ENCODE assay signal across 8 cellular contexts in the genomic region with DNA sequence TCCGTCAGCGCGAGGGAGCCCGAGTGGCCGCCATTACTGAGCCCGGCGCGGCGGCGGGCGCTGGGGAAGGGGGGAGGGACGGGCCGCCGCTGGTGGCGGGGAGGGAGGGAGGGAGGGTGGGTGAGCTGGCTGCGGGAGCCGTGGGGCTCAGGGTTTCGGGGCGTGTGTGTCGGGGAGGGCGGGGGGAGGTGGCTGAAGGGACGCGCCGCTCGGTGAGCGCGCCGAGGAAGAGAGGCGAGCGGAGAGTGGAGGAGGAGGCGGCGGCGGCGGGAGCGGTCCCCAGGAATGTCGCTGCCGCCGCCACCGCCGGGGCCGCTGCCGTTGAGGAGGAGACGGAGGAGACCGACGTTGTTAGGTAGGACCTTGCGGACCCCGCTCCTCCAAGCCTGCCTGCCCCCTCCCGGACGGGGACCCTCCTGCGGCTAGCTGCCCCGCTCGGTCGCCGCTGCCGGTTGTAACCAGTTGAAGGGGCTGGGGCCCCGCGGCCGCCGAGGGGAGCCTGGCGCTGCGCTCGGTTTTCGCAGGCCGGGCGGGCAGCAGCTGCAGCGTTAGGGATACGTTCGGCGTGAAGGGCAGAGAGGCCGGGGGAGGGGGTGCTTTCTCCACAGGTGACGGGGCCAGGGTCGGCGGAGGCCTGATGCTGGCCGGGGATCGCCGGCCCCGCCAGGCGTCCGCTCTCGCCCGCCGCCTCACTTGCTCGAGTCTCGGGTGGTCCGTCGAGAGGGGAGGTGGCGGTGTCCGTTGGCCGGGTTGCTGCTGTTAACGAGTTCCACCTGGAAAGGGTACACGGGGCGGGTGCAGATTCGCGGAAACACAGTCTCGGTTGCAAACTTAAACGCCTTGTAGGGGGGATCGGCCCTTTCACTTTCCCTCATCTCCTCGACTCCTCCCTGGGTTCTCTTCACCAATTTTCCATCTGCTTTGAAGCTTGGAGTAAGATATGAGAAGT. TPM values are rescaled to one million over a fixed set of nuclear protein-coding genes. Genes with fewer than 3 reads are reported as not detected.
DNase-seq lines count a peak whose midpoint lies in the region; ATAC-seq and TF ChIP-seq lines count a peak whose summit lies in the region.

A gene with protein sequence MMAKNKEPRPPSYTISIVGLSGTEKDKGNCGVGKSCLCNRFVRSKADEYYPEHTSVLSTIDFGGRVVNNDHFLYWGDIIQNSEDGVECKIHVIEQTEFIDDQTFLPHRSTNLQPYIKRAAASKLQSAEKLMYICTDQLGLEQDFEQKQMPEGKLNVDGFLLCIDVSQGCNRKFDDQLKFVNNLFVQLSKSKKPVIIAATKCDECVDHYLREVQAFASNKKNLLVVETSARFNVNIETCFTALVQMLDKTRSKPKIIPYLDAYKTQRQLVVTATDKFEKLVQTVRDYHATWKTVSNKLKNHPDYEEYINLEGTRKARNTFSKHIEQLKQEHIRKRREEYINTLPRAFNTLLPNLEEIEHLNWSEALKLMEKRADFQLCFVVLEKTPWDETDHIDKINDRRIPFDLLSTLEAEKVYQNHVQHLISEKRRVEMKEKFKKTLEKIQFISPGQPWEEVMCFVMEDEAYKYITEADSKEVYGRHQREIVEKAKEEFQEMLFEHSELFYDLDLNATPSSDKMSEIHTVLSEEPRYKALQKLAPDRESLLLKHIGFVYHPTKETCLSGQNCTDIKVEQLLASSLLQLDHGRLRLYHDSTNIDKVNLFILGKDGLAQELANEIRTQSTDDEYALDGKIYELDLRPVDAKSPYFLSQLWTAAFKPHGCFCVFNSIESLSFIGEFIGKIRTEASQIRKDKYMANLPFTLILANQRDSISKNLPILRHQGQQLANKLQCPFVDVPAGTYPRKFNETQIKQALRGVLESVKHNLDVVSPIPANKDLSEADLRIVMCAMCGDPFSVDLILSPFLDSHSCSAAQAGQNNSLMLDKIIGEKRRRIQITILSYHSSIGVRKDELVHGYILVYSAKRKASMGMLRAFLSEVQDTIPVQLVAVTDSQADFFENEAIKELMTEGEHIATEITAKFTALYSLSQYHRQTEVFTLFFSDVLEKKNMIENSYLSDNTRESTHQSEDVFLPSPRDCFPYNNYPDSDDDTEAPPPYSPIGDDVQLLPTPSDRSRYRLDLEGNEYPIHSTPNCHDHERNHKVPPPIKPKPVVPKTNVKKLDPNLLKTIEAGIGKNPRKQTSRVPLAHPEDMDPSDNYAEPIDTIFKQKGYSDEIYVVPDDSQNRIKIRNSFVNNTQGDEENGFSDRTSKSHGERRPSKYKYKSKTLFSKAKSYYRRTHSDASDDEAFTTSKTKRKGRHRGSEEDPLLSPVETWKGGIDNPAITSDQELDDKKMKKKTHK (N-terminal part only) (plus strand): TSS at position 224 of the 949 bp plus-strand sequence. CDS start 13,366 bp downstream, outside the sequence.

- no peak for TF ChIP-seq CTCF in Calu3 (IDR thresholded peaks at IDR 0.05; ENCODE audit: unreplicated experiment)

- no peaks in the 10 kb centered on the region for H3K9me3 Mint-ChIP-seq in Calu3 (ENCODE audit: low read depth, unreplicated experiment)

- BruUV-seq in Calu3 (replicated peaks; lab: Mats Ljungman, UMichigan), result no TSS peak

- CTCF ChIA-PET in Calu3 (lab: Charles Lee), result interaction anchor here (0.6 to 1.7 kb wide), 7 partner anchors 11 to 1952 kb away, joined by 3 to 7 read pairs (median 4); no protein-coding TSS in a partner anchor

- peak within 1 kb of the TSS; percentile 84 for H3K4me3 Mint-ChIP-seq in Calu3 (ENCODE audit: low read depth, unreplicated experiment)

- intact Hi-C loops in Calu3 (cut with micrococcal nuclease; ENCODE audit: unreplicated experiment) (loop anchor here (5.0 to 10.0 kb wide), 4 partner anchors 50 to 573 kb away; no protein-coding TSS in a partner anchor), sciatic nerve (cut with DNase I) (no loop called here)
- intact Hi-C loops in T-helper 1 cell treated with Interleukin-12 subunit alpha and Interleukin-12 subunit beta and Interleukin-4 antibody, amounts not matched to agents 30 ng/mL and 1 ng/mL, for 36 hours (cut with micrococcal nuclease), result loop anchor here (1.0 to 10.0 kb wide), 8 partner anchors 25 to 1519 kb away; partner anchors contain the start of genes G2E3, NUBPL, SCFD1 and STRN3

- H3K27me3 Mint-ChIP-seq in Calu3 (ENCODE audit: unreplicated experiment), result no peaks in the 10 kb centered on the region

- DNase-seq in Calu3, result peak; percentile 56
- DNase-seq in HuH-7 (ENCODE audit: low spot score), result peak; percentile 83
- peak in 34 of 58 donors; percentile 25 to 95 (median 68) for DNase-seq in anterior cingulate cortex (lab: John Stamatoyannopoulos, UW)
- DNase-seq in hypothalamus (lab: John Stamatoyannopoulos, UW), result peak in 35 of 51 donors; percentile 35 to 92 (median 57)
- DNase-seq in sciatic nerve (ENCODE audit: low spot score), result peak; percentile 75
- DNase-seq in COLO829 (ENCODE audit: low spot score), result no peak

- peak; percentile 45 for ATAC-seq in GM21390 (IDR thresholded peaks at IDR 0.05; ENCODE audit: unreplicated experiment)
- ATAC-seq in sciatic nerve, result peak; percentile 47

- H3K27ac Mint-ChIP-seq in Calu3 (ENCODE audit: unreplicated experiment), result peak within 1 kb of the TSS; percentile 86

- peaks cover 25% of the 10 kb centered on the region for H3K4me1 Mint-ChIP-seq in Calu3 (ENCODE audit: low read depth, unreplicated experiment)

- peaks cover 49% of the 10 kb centered on the region for H3K36me3 Mint-ChIP-seq in Calu3 (ENCODE audit: insufficient read depth, unreplicated experiment)

RNA-seq across cellular contexts. Expression of the gene that starts here (rescaled TPM):
- total RNA-seq in Calu3 (2022), result 113 and 132 TPM in 2 replicates
- total RNA-seq in T-helper 1 cell treated with Interleukin-12 subunit alpha and Interleukin-12 subunit beta and Interleukin-4 antibody, amounts not matched to agents 30 ng/mL and 1 ng/mL, for 36 hours, result 28.8 and 32.6 TPM in 2 replicates
- 193 TPM for total RNA-seq in sciatic nerve
